ENCODE assay signal across 1 cellular context in genomic region chr4:6105311-6105911, GRCh38.
A peak's percentile ranks its signal among the peaks of the same experiment; 100 is the strongest.
TF ChIP-seq lines count a peak whose summit lies in the region.

No MANE protein-coding gene starts in this region.

TF ChIP-seq in WTC11, 78 proteins besides CTCF, POLR2A, EP300 and RAD21 (continued from another document):
- TF ChIP-seq, protein P1, sequence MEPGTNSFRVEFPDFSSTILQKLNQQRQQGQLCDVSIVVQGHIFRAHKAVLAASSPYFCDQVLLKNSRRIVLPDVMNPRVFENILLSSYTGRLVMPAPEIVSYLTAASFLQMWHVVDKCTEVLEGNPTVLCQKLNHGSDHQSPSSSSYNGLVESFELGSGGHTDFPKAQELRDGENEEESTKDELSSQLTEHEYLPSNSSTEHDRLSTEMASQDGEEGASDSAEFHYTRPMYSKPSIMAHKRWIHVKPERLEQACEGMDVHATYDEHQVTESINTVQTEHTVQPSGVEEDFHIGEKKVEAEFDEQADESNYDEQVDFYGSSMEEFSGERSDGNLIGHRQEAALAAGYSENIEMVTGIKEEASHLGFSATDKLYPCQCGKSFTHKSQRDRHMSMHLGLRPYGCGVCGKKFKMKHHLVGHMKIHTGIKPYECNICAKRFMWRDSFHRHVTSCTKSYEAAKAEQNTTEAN (CRISPR knock-in tag; IDR thresholded peaks at IDR 0.05) = peak; percentile 56; the same call in 1 of the 2 replicates
- TF ChIP-seq, protein P2, sequence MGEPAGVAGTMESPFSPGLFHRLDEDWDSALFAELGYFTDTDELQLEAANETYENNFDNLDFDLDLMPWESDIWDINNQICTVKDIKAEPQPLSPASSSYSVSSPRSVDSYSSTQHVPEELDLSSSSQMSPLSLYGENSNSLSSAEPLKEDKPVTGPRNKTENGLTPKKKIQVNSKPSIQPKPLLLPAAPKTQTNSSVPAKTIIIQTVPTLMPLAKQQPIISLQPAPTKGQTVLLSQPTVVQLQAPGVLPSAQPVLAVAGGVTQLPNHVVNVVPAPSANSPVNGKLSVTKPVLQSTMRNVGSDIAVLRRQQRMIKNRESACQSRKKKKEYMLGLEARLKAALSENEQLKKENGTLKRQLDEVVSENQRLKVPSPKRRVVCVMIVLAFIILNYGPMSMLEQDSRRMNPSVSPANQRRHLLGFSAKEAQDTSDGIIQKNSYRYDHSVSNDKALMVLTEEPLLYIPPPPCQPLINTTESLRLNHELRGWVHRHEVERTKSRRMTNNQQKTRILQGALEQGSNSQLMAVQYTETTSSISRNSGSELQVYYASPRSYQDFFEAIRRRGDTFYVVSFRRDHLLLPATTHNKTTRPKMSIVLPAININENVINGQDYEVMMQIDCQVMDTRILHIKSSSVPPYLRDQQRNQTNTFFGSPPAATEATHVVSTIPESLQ (CRISPR knock-in tag; IDR thresholded peaks at IDR 0.05) = no peak
